In the genomic region with DNA sequence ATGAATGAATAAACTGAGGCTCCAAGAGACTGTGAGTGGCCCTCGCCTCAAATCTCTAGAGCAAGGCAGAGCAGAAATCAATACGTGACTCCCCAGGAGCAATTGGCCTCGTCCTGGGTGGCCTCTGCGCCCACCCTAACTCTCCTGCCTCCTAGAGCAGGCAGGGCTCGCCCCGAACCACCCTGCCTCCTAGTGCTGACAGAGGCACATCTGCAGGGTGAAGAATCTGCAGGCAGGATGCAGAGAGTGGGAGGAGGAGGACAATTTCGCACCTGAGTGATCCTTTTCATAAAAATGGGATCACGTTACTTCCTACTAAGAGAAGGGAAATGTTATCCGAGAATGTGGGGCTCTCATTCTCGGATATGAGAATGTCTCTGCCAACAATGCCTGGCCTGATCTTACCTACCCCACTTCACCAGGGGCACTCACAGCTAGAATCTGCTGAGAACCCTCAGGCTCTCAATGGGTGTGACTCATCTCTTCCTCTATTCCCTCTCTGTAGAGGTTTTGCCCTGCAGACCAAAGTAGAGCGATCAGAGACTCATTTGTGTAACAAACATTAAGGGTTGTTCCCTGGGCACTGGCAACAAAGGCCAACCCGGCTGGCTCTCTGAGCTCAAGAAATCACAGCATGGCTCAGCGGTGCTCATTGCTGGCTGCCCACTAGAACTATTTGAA, we compare ENCODE assay signal across 9 cellular contexts.
A peak's percentile ranks its signal among the peaks of the same experiment; 100 is the strongest.
DNase-seq lines count a peak whose midpoint lies in the region; TF ChIP-seq lines count a peak whose summit lies in the region.
"Had no signal": no experiment of that assay in that cellular context is flagged by ENCODE, and none has a peak within 500 bp of the region (broad histone marks: within the 10 kb centered on the region; RNA-seq: fewer than 3 reads in every experiment).

No MANE protein-coding gene starts in this region.

- DNase-seq in H4 (ENCODE audit: low spot score) (peak; percentile 93), RPMI8226 (peak; percentile 26), adipocyte (ENCODE audit: low read depth) (peak; percentile 28), mesenchymal stem cell (peak; percentile 77), transverse colon (no peak), GF-D8 (lab: John Stamatoyannopoulos, UW) (no peak)

- 62% methylated on average over 13 of the region's 13 CpGs for WGBS in mesenchymal stem cell
- WGBS in transverse colon (ENCODE audit: low coverage in 1 of 2), 2 donors, result 70 to 88% methylated on average over 4 to 13 of the region's 13 CpGs

- H2BK15ac ChIP-seq in mesenchymal stem cell (ENCODE audit: low read depth, poor library complexity, severe bottlenecking), result no peak overlapping the region

- peak overlapping the region in 1 of 2 experiments; percentile 68 for H3K18ac ChIP-seq in mesenchymal stem cell (ENCODE audit: low read depth in 1 of 2, low read length in 2 of 2)

- peak overlapping the region; percentile 46 to 60 for H3K4ac ChIP-seq in mesenchymal stem cell (ENCODE audit: low read depth in 1 of 2, low read length in 2 of 2)

- H3K23ac ChIP-seq in mesenchymal stem cell (ENCODE audit: low read length in 2 of 2), result no peak overlapping the region

- H4K91ac ChIP-seq in mesenchymal stem cell (ENCODE audit: low read length), result peak overlapping the region; percentile 66

- TF ChIP-seq POLR2A in transverse colon (IDR thresholded peaks at IDR 0.05), result no peak

- H3K4me3 ChIP-seq in adipocyte (ENCODE audit: low read length), result no peak overlapping the region
- H3K4me3 ChIP-seq in mesenchymal stem cell (ENCODE audit: insufficient read depth in 1 of 2, low read depth in 1 of 2, low read length in 2 of 2), result no peak overlapping the region
- no peak overlapping the region for H3K4me3 ChIP-seq in transverse colon
- H3K4me3 ChIP-seq: SK-N-MC had no signal

- H3K27ac ChIP-seq in KOPT-K1 (ENCODE audit: low read depth, low read length, poor library complexity, severe bottlenecking) (peak overlapping the region; percentile 92), mesenchymal stem cell (ENCODE audit: low read length, poor library complexity, severe bottlenecking) (peak overlapping the region; percentile 75), transverse colon (no peak overlapping the region)
- H3K27ac ChIP-seq: SK-N-MC had no signal

- TF ChIP-seq CTCF in transverse colon (IDR thresholded peaks at IDR 0.05), result no peak

- no peak overlapping the region for H3K14ac ChIP-seq in mesenchymal stem cell (ENCODE audit: low read length in 2 of 2)

- no peak overlapping the region for H3K4me2 ChIP-seq in mesenchymal stem cell (ENCODE audit: low read length, poor library complexity, severe bottlenecking)

- H3K4me1 ChIP-seq in ES-I3 (ENCODE audit: insufficient read depth, low read length) (peaks cover 30% of the 10 kb centered on the region), adipocyte (ENCODE audit: control insufficient read depth, insufficient read depth, low read length) (peaks cover 7% of the 10 kb centered on the region), mesenchymal stem cell (ENCODE audit: control insufficient read depth, insufficient read depth, low read depth, low read length) (peaks cover 21% of the 10 kb centered on the region), transverse colon (peaks cover 0 to 23% (median 2%) of the 10 kb centered on the region in 4 donors)

- H2AK5ac ChIP-seq in mesenchymal stem cell (ENCODE audit: low read length, severe bottlenecking), result no peak overlapping the region

- peak overlapping the region; percentile 51 for H2BK120ac ChIP-seq in mesenchymal stem cell (ENCODE audit: low read depth, low read length)

- no peak overlapping the region for H2AFZ ChIP-seq in mesenchymal stem cell (ENCODE audit: low read depth, low read length)

- H3K9me3 ChIP-seq in ES-I3 (ENCODE audit: control insufficient read depth, insufficient read depth, low read length) (no peaks in the 10 kb centered on the region), KOPT-K1 (ENCODE audit: insufficient read depth, low read length, poor library complexity, severe bottlenecking) (no peaks in the 10 kb centered on the region), adipocyte (ENCODE audit: control insufficient read depth, low read length) (no peaks in the 10 kb centered on the region), mesenchymal stem cell (ENCODE audit: control insufficient read depth, low read length) (no peaks in the 10 kb centered on the region), transverse colon (no peaks in the 10 kb centered on the region)

- no peaks in the 10 kb centered on the region for H3K27me3 ChIP-seq in adipocyte (replicated peaks; ENCODE audit: control insufficient read depth, insufficient read depth, low read length)
- H3K27me3 ChIP-seq in mesenchymal stem cell (ENCODE audit: control insufficient read depth in 1 of 2, insufficient read depth in 1 of 2, low read length in 2 of 2), result peaks cover 0 to 5% of the 10 kb centered on the region in 2 experiments
- H3K27me3 ChIP-seq in transverse colon, result no peaks in the 10 kb centered on the region

- H4K8ac ChIP-seq in mesenchymal stem cell (ENCODE audit: low read length), result peak overlapping the region; percentile 32

- in situ Hi-C loops in transverse colon (cut with MboI; ENCODE audit: low pct_ligation_motif_present in 1 of 4, low pct_unique_long_range_greater_than_20kb in 1 of 4, low sequenced_read_pairs in 3 of 4), result no loop called here

- peak overlapping the region; percentile 24 for H2BK5ac ChIP-seq in mesenchymal stem cell (ENCODE audit: low read depth, low read length, poor library complexity, severe bottlenecking)

- peak overlapping the region in 1 of 2 experiments; percentile 46 for H2BK12ac ChIP-seq in mesenchymal stem cell (ENCODE audit: low read length in 2 of 2)

- no peaks in the 10 kb centered on the region for H3K79me1 ChIP-seq in mesenchymal stem cell (replicated peaks; ENCODE audit: low read length, poor library complexity, severe bottlenecking)

- H3K36me3 ChIP-seq in ES-I3 (ENCODE audit: insufficient read depth, low read length) (no peaks in the 10 kb centered on the region), KOPT-K1 (ENCODE audit: insufficient read depth, low read length) (no peaks in the 10 kb centered on the region), adipocyte (ENCODE audit: control insufficient read depth, insufficient read depth, low read length, severe bottlenecking) (no peaks in the 10 kb centered on the region), mesenchymal stem cell (ENCODE audit: control insufficient read depth in 1 of 2, insufficient read depth in 2 of 2, low read depth in 1 of 2, low read length in 2 of 2) (no peaks in the 10 kb centered on the region), transverse colon (no peaks in the 10 kb centered on the region)

- peak overlapping the region; percentile 18 for H3K9ac ChIP-seq in ES-I3 (ENCODE audit: low read depth, low read length)
- H3K9ac ChIP-seq in adipocyte (ENCODE audit: low read length), result no peak overlapping the region
- no peak overlapping the region for H3K9ac ChIP-seq in mesenchymal stem cell (ENCODE audit: low read length)

- TF ChIP-seq EP300 in transverse colon (IDR thresholded peaks at IDR 0.05; ENCODE audit: low read depth), result no peak

- intact Hi-C loops in transverse colon (cut with DNase I; ENCODE audit: low total_unique reads), result no loop called here

Comparison
In these comparisons a context has a peak if more than half of its experiments do, and no peak if none do; other contexts are left out.
1. DNase-seq: peak in H4 (single experiment), RPMI8226 (single experiment), adipocyte (single experiment) and mesenchymal stem cell (single experiment); none in transverse colon (single experiment) and GF-D8 (single experiment).
2. H3K27ac ChIP-seq: peak in KOPT-K1 (single experiment) and mesenchymal stem cell (single experiment); none in transverse colon (0 of 4).